29 cellular contexts compared by ENCODE assay signal in genomic region chr2:177312562-177312961, GRCh38.
"Had no signal": no experiment of that assay in that cellular context is flagged by ENCODE, and none has a peak within 500 bp of the region (broad histone marks: within the 10 kb centered on the region; RNA-seq: fewer than 3 reads in every experiment).

No MANE protein-coding gene starts in this region.

- DNase-seq: activated CD4-positive, alpha-beta memory T cell treated with anti-CD3 and anti-CD28 coated beads for 36 hours; activated CD4-positive, alpha-beta T cell treated with anti-CD3 and anti-CD28 coated beads for 36 hours; activated CD4-positive, alpha-beta T cell treated with anti-CD3 and anti-CD28 coated beads, Interleukin-2, amount 10 ng/mL, durations not matched to agents 24 days and 14 days; activated CD4-positive, CD25-positive, alpha-beta regulatory T cell; activated CD4-positive, CD25-positive, alpha-beta regulatory T cell treated with anti-CD3 and anti-CD28 coated beads, Interleukin-2, amount 50 U/mL, for 72 hours; activated CD8-positive, alpha-beta memory T cell treated with anti-CD3 and anti-CD28 coated beads, Interleukin-2, amount 10 ng/mL, durations not matched to agents 7 days and 5 days; activated CD8-positive, alpha-beta memory T cell treated with anti-CD3 and anti-CD28 coated beads, Interleukin-2, amount 50 U/mL, for 4 hours; activated CD8-positive, alpha-beta T cell treated with anti-CD3 and anti-CD28 coated beads, Interleukin-2, amount 10 ng/mL, durations not matched to agents 7 days and 5 days; activated effector memory CD4-positive, alpha-beta T cell treated with anti-CD3 and anti-CD28 coated beads, Interleukin-2, amount 50 U/mL, for 16 hours; activated naive CD4-positive, alpha-beta T cell treated with anti-CD3 and anti-CD28 coated beads for 36 hours; activated naive CD8-positive, alpha-beta T cell treated with anti-CD3 and anti-CD28 coated beads for 36 hours; activated naive CD8-positive, alpha-beta T cell treated with anti-CD3 and anti-CD28 coated beads, Interleukin-2, amount 50 U/mL, for 24 hours; activated T-cell treated with anti-CD3 and anti-CD28 coated beads, Interleukin-2, amount 50 U/mL, for 1 hour; activated T-cell treated with anti-CD3 and anti-CD28 coated beads, Interleukin-2, amount 50 U/mL, for 48 hours; adrenal gland; amygdala; aorta; body of pancreas; caudate nucleus; cortex of kidney; dermis blood vessel endothelial cell; effector CD4-positive, alpha-beta T cell; effector memory CD8-positive, alpha-beta T cell; erythroblast; foreskin fibroblast; head of caudate nucleus had no signal

- H3K4me3 Mint-ChIP-seq: activated CD4-positive, alpha-beta memory T cell treated with anti-CD3 and anti-CD28 coated beads for 36 hours; activated CD4-positive, alpha-beta T cell treated with anti-CD3 and anti-CD28 coated beads for 36 hours; activated CD4-positive, alpha-beta T cell treated with anti-CD3 and anti-CD28 coated beads, Interleukin-2, amount 10 ng/mL, durations not matched to agents 24 days and 14 days; activated CD8-positive, alpha-beta memory T cell treated with anti-CD3 and anti-CD28 coated beads, Interleukin-2, amount 10 ng/mL, durations not matched to agents 7 days and 5 days; activated CD8-positive, alpha-beta T cell treated with anti-CD3 and anti-CD28 coated beads, Interleukin-2, amount 10 ng/mL, durations not matched to agents 7 days and 5 days; activated naive CD4-positive, alpha-beta T cell treated with anti-CD3 and anti-CD28 coated beads for 36 hours; activated naive CD4-positive, alpha-beta T cell treated with anti-CD3 and anti-CD28 coated beads, Interleukin-2, amount 50 U/mL, for 24 hours; activated naive CD8-positive, alpha-beta T cell treated with anti-CD3 and anti-CD28 coated beads for 36 hours; activated naive CD8-positive, alpha-beta T cell treated with anti-CD3 and anti-CD28 coated beads, Interleukin-2, amount 50 U/mL, for 24 hours; activated T-helper 1 cell treated with anti-CD3 and anti-CD28 coated beads, Interleukin-12 subunit alpha, Interleukin-12 subunit beta, Interleukin-2, Interleukin-4 antibody, amounts not matched to agents 30 ng/mL and 10 ng/mL and 1 ng/mL, durations not matched to agents 14 hours and 24 hours and 36 hours; effector memory CD8-positive, alpha-beta T cell had no signal

- H3K27me3 Mint-ChIP-seq: activated CD4-positive, alpha-beta memory T cell treated with anti-CD3 and anti-CD28 coated beads for 36 hours; activated CD4-positive, alpha-beta T cell treated with anti-CD3 and anti-CD28 coated beads for 36 hours; activated CD4-positive, alpha-beta T cell treated with anti-CD3 and anti-CD28 coated beads, Interleukin-2, amount 10 ng/mL, durations not matched to agents 24 days and 14 days; activated CD8-positive, alpha-beta memory T cell treated with anti-CD3 and anti-CD28 coated beads, Interleukin-2, amount 10 ng/mL, durations not matched to agents 7 days and 5 days; activated naive CD4-positive, alpha-beta T cell treated with anti-CD3 and anti-CD28 coated beads, Interleukin-2, amount 50 U/mL, for 24 hours; activated naive CD8-positive, alpha-beta T cell treated with anti-CD3 and anti-CD28 coated beads for 36 hours; activated naive CD8-positive, alpha-beta T cell treated with anti-CD3 and anti-CD28 coated beads, Interleukin-2, amount 50 U/mL, for 24 hours; effector memory CD8-positive, alpha-beta T cell had no signal

- ATAC-seq: activated CD4-positive, alpha-beta T cell treated with anti-CD3 and anti-CD28 coated beads for 36 hours; activated CD8-positive, alpha-beta memory T cell treated with anti-CD3 and anti-CD28 coated beads, Interleukin-2, amount 10 ng/mL, durations not matched to agents 7 days and 5 days; activated CD8-positive, alpha-beta T cell treated with anti-CD3 and anti-CD28 coated beads, Interleukin-2, amount 10 ng/mL, durations not matched to agents 7 days and 5 days; activated naive CD8-positive, alpha-beta T cell treated with anti-CD3 and anti-CD28 coated beads, Interleukin-2, amount 50 U/mL, for 24 hours; body of pancreas; effector memory CD8-positive, alpha-beta T cell had no signal

- H3K27me3 ChIP-seq: adrenal gland, body of pancreas had no signal

- H3K4me1 ChIP-seq: adrenal gland, body of pancreas had no signal

- H3K9me3 Mint-ChIP-seq: activated naive CD4-positive, alpha-beta T cell treated with anti-CD3 and anti-CD28 coated beads, Interleukin-2, amount 50 U/mL, for 24 hours; activated naive CD8-positive, alpha-beta T cell treated with anti-CD3 and anti-CD28 coated beads, Interleukin-2, amount 50 U/mL, for 24 hours; effector memory CD8-positive, alpha-beta T cell had no signal

- H3K4me3 ChIP-seq: adrenal gland, body of pancreas had no signal

- H3K9me3 ChIP-seq: adrenal gland, body of pancreas had no signal

- H3K27ac Mint-ChIP-seq: activated CD4-positive, alpha-beta memory T cell treated with anti-CD3 and anti-CD28 coated beads for 36 hours; activated CD4-positive, alpha-beta T cell treated with anti-CD3 and anti-CD28 coated beads for 36 hours; activated CD4-positive, alpha-beta T cell treated with anti-CD3 and anti-CD28 coated beads, Interleukin-2, amount 10 ng/mL, durations not matched to agents 24 days and 14 days; activated CD8-positive, alpha-beta memory T cell treated with anti-CD3 and anti-CD28 coated beads, Interleukin-2, amount 10 ng/mL, durations not matched to agents 7 days and 5 days; activated CD8-positive, alpha-beta T cell treated with anti-CD3 and anti-CD28 coated beads, Interleukin-2, amount 10 ng/mL, durations not matched to agents 7 days and 5 days; activated naive CD4-positive, alpha-beta T cell treated with anti-CD3 and anti-CD28 coated beads for 36 hours; activated naive CD8-positive, alpha-beta T cell treated with anti-CD3 and anti-CD28 coated beads for 36 hours; activated naive CD8-positive, alpha-beta T cell treated with anti-CD3 and anti-CD28 coated beads, Interleukin-2, amount 50 U/mL, for 24 hours; activated T-helper 1 cell treated with anti-CD3 and anti-CD28 coated beads, Interleukin-12 subunit alpha, Interleukin-12 subunit beta, Interleukin-2, Interleukin-4 antibody, amounts not matched to agents 30 ng/mL and 10 ng/mL and 1 ng/mL, durations not matched to agents 14 hours and 24 hours and 36 hours; activated T-helper 2 cell treated with anti-CD3 and anti-CD28 coated beads, Interferon-gamma antibody, Interleukin-2, Interleukin-4, amounts not matched to agents 10 μg/mL and 5 μg/mL and 100 μg/mL, durations not matched to agents 14 hours and 24 hours and 36 hours had no signal

- H3K27ac ChIP-seq: adrenal gland, body of pancreas had no signal

- H3K36me3 ChIP-seq: adrenal gland had no signal

- H3K36me3 Mint-ChIP-seq: activated CD4-positive, alpha-beta memory T cell treated with anti-CD3 and anti-CD28 coated beads for 36 hours had no signal
